1 cellular context compared by ENCODE assay signal in genomic region chr21:34640858-34641257, GRCh38.
TF ChIP-seq lines count a peak whose summit lies in the region.

No MANE protein-coding gene starts in this region.

TF ChIP-seq in SK-N-SH treated with all-trans-retinoic acid at 6 μM for 48 hours, 23 proteins besides CTCF, POLR2A, EP300 and RAD21 (continued from another document):
- TF ChIP-seq GLIS3 (CRISPR knock-in tag; IDR thresholded peaks at IDR 0.05) (no peak), PATZ1 (CRISPR knock-in tag; IDR thresholded peaks at IDR 0.05; ENCODE audit: borderline replicate concordance) (no peak), BACH2 (CRISPR knock-in tag; IDR thresholded peaks at IDR 0.05; ENCODE audit: borderline replicate concordance) (no peak), ZC3H10 (CRISPR knock-in tag; IDR thresholded peaks at IDR 0.05) (no peak), ISL1 (CRISPR knock-in tag; IDR thresholded peaks at IDR 0.05) (no peak), ZFP3 (CRISPR knock-in tag; IDR thresholded peaks at IDR 0.05) (no peak), ZNF565 (CRISPR knock-in tag; conservative IDR thresholded peaks at IDR 0.05; ENCODE audit: low read depth) (no peak), OSR1 (CRISPR knock-in tag; IDR thresholded peaks at IDR 0.05) (no peak), CSRNP3 (CRISPR knock-in tag; IDR thresholded peaks at IDR 0.05) (no peak), ARNTL (CRISPR knock-in tag; IDR thresholded peaks at IDR 0.05; ENCODE audit: borderline replicate concordance, low read depth) (no peak), ZNF70 (CRISPR knock-in tag; IDR thresholded peaks at IDR 0.05) (no peak), CREB5 (CRISPR knock-in tag; IDR thresholded peaks at IDR 0.05; ENCODE audit: low read depth) (no peak), TOX (CRISPR knock-in tag; IDR thresholded peaks at IDR 0.05; ENCODE audit: borderline replicate concordance) (no peak), TCF4 (CRISPR knock-in tag; IDR thresholded peaks at IDR 0.05; ENCODE audit: borderline replicate concordance) (no peak)
